ENCODE assay signal across 15 cellular contexts in the genomic region with DNA sequence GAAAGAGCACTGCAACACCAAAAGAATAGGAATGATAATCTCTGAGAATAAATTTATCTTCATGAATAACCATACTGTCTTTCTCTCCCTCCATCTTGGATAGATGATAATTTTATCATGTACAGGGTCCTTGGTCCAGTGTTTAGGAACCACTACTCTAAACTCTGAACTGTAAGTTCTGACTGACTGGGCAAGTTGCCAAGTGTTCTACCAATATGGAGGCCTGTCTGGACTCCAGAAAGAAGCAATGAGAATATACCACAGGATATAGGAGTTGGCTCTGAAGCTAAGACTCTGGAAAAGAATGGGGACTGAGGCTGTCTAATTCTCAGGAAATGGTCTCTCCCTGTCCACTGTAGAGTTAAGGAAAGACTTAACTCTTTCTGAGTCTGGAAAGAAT. TPM values are rescaled to one million over a fixed set of nuclear protein-coding genes. Genes with fewer than 3 reads are reported as not detected.
DNase-seq lines count a peak whose midpoint lies in the region; ATAC-seq and TF ChIP-seq lines count a peak whose summit lies in the region.
"Had no signal": no experiment of that assay in that cellular context is flagged by ENCODE, and none has a peak within 500 bp of the region (broad histone marks: within the 10 kb centered on the region; RNA-seq: fewer than 3 reads in every experiment).

No MANE protein-coding gene starts in this region.

- H3K36me3 Mint-ChIP-seq in neural progenitor cell: no peaks in the 10 kb centered on the region

- H4K20me1 ChIP-seq in mammary epithelial cell (ENCODE audit: insufficient read depth, low read length) (no peaks in the 10 kb centered on the region), neural progenitor cell (ENCODE audit: low read depth) (peaks cover 30% of the 10 kb centered on the region)

- DNase-seq in NCI-H748 (lab: John Stamatoyannopoulos, UW; ENCODE audit: unreplicated experiment) (peak; percentile 11), NCI-H748 treated with DMSO at 0.1 percent for 48 hours (lab: John Stamatoyannopoulos, UW) (no peak), LNCaP clone FGC (ENCODE audit: low read depth) (no peak), mammary epithelial cell (no peak), neural progenitor cell (ENCODE audit: low spot score) (no peak), AG20443 (ENCODE audit: low spot score) (no peak), posterior cingulate gyrus (no peak)
- DNase-seq: foreskin fibroblast, NCI-H510A treated with DMSO at 0.1 percent for 48 hours, upper lobe of right lung had no signal

- CTCF ChIA-PET in mammary epithelial cell (lab: Charles Lee; ENCODE audit: low non-redundant PET): no interaction called here

- H3K27me3 ChIP-seq in mammary epithelial cell (ENCODE audit: insufficient read depth, low read length): no peaks in the 10 kb centered on the region
- H3K27me3 ChIP-seq in neural progenitor cell: no peaks in the 10 kb centered on the region
- H3K27me3 ChIP-seq: cardiac muscle cell, upper lobe of right lung had no signal

- ATAC-seq in HG02588 (IDR thresholded peaks at IDR 0.05; ENCODE audit: unreplicated experiment): no peak
- ATAC-seq: upper lobe of right lung had no signal

- H3K4me3 ChIP-seq in LNCaP clone FGC (ENCODE audit: low read depth, low read length): peak overlapping the region; percentile 91
- H3K4me3 ChIP-seq in mammary epithelial cell (replicated peaks in 1 of 3; ENCODE audit: insufficient read depth in 1 of 3, low read depth in 2 of 3, low read length in 3 of 3): peak overlapping the region in 1 of 3 experiments; percentile 89
- peak overlapping the region; percentile 97 for H3K4me3 ChIP-seq in neural progenitor cell

- H3K27ac ChIP-seq in mammary epithelial cell (ENCODE audit: insufficient read depth, low read depth, low read length): no peak overlapping the region
- H3K27ac ChIP-seq in neural progenitor cell: no peak overlapping the region
- H3K27ac ChIP-seq: cardiac muscle cell, SK-N-MC, upper lobe of right lung had no signal

- H3K4me1 ChIP-seq in mammary epithelial cell (ENCODE audit: insufficient read depth, low read length) (peaks cover 3% of the 10 kb centered on the region), neural progenitor cell (peaks cover 8% of the 10 kb centered on the region)

- intact Hi-C loops in mammary epithelial cell (cut with micrococcal nuclease): loop anchor here (10.0 kb wide), 1 partner anchor 1452 kb away; no protein-coding TSS in a partner anchor
- intact Hi-C loops in posterior cingulate gyrus (cut with DNase I): no loop called here

- peaks cover 12% of the 10 kb centered on the region for H3F3A ChIP-seq in neural progenitor cell (ENCODE audit: low read depth)

- peak overlapping the region; percentile 59 for H3K4me3 Mint-ChIP-seq in neural progenitor cell

- in situ Hi-C loops in mammary epithelial cell (cut with MboI; ENCODE audit: low sequenced_read_pairs in 2 of 2): no loop called here

- dilution Hi-C loops in mammary epithelial cell (cut with HindIII; ENCODE audit: low sequenced_read_pairs): no loop called here

- H3K9me3 Mint-ChIP-seq in neural progenitor cell: no peaks in the 10 kb centered on the region

- H3K27me3 Mint-ChIP-seq in neural progenitor cell (ENCODE audit: insufficient read depth, low read depth): peaks cover 2% of the 10 kb centered on the region

- TF ChIP-seq CTCF in LNCaP clone FGC (IDR thresholded peaks at IDR 0.05; ENCODE audit: control insufficient read depth, extremely low read depth, insufficient read depth): no peak
- no peak for TF ChIP-seq CTCF in mammary epithelial cell (conservative IDR thresholded peaks at IDR 0.05 in 1 of 2, IDR thresholded peaks at IDR 0.05 in 1 of 2; ENCODE audit: extremely low read depth in 1 of 2, insufficient read depth in 1 of 2, low read depth in 1 of 2, low read length in 2 of 2)
- TF ChIP-seq CTCF in neural progenitor cell (IDR thresholded peaks at IDR 0.05): no peak

- no TSS peak for BruUV-seq in mammary epithelial cell (replicated peaks; lab: Mats Ljungman, UMichigan)

- H3K9ac ChIP-seq in mammary epithelial cell (ENCODE audit: insufficient read depth, low read length) (no peak overlapping the region), neural progenitor cell (no peak overlapping the region)

- no peak overlapping the region for H2AFZ ChIP-seq in mammary epithelial cell (ENCODE audit: low read depth, low read length)
- H2AFZ ChIP-seq in neural progenitor cell (replicated peaks): no peak overlapping the region

- H3K36me3 ChIP-seq in mammary epithelial cell (ENCODE audit: insufficient read depth, low read length) (no peaks in the 10 kb centered on the region), neural progenitor cell (no peaks in the 10 kb centered on the region)
- H3K36me3 ChIP-seq: cardiac muscle cell, upper lobe of right lung had no signal

- H3K4me1 Mint-ChIP-seq in neural progenitor cell: peaks cover 13% of the 10 kb centered on the region

- H3K4me2 ChIP-seq in mammary epithelial cell (ENCODE audit: insufficient read depth, low read depth, low read length) (peak overlapping the region; percentile 72), neural progenitor cell (peak overlapping the region; percentile 95)

- H3K27ac Mint-ChIP-seq in neural progenitor cell: no peak overlapping the region

- H3K9me3 ChIP-seq in mammary epithelial cell (replicated peaks; ENCODE audit: insufficient read depth, low read length) (no peaks in the 10 kb centered on the region), neural progenitor cell (ENCODE audit: low read depth) (no peaks in the 10 kb centered on the region)
- H3K9me3 ChIP-seq: upper lobe of right lung had no signal

- H3K79me2 ChIP-seq in mammary epithelial cell (ENCODE audit: insufficient read depth, low read length) (peaks cover 62% of the 10 kb centered on the region), neural progenitor cell (ENCODE audit: low read depth) (peaks cover 64% of the 10 kb centered on the region)

RNA-seq across cellular contexts. Expression of a gene that starts 1.5 kb away (rescaled TPM):
- 10 to 100 TPM; 24.4 to 29.7 TPM for total RNA-seq in mammary epithelial cell
- 17.1 TPM for polyA plus RNA-seq in mammary epithelial cell
- polyA minus RNA-seq in mammary epithelial cell: 20.0 TPM
- total RNA-seq in neural progenitor cell (ENCODE audit: low replicate concordance): 12.0 and 38.7 TPM in 2 replicates

RNA-seq across cellular contexts. Expression of a gene that starts 6.0 kb away (rescaled TPM):
- total RNA-seq in mammary epithelial cell (under 1 TPM; 0.17 to 0.38 TPM), neural progenitor cell (ENCODE audit: low replicate concordance) (0.15 TPM in 1 of 2 replicates, not detected in the other)
- polyA plus RNA-seq in mammary epithelial cell: 0.06 TPM
- 10.4 TPM for polyA minus RNA-seq in mammary epithelial cell
- total RNA-seq: M059J, posterior vena cava, upper lobe of right lung had no signal

RNA-seq across cellular contexts. Expression of a gene that starts 26.7 kb away (rescaled TPM):
- total RNA-seq in mammary epithelial cell (not detected), neural progenitor cell (ENCODE audit: low replicate concordance) (8.2 and 14.3 TPM in 2 replicates)
- polyA plus RNA-seq in mammary epithelial cell: not detected
- polyA minus RNA-seq in mammary epithelial cell: not detected
- total RNA-seq: M059J, posterior vena cava, upper lobe of right lung had no signal

RNA-seq across cellular contexts. Expression of a gene that starts 27.5 kb away (rescaled TPM):
- total RNA-seq in mammary epithelial cell: not detected
- polyA plus RNA-seq in mammary epithelial cell: not detected
- polyA minus RNA-seq in mammary epithelial cell: not detected
- total RNA-seq in neural progenitor cell (ENCODE audit: low replicate concordance): not detected in 2 replicates
- total RNA-seq: cardiac muscle cell, M059J, posterior vena cava, upper lobe of right lung had no signal

RNA-seq across cellular contexts. Expression of a gene that starts 33.9 kb away (rescaled TPM):
- total RNA-seq in mammary epithelial cell (not detected), neural progenitor cell (ENCODE audit: low replicate concordance) (not detected in 2 replicates)
- polyA plus RNA-seq in mammary epithelial cell: not detected
- not detected for polyA minus RNA-seq in mammary epithelial cell
- total RNA-seq: cardiac muscle cell, M059J, posterior vena cava, upper lobe of right lung had no signal
- polyA plus RNA-seq: cardiac muscle cell had no signal
